ENCODE assay signal across 23 cellular contexts in genomic region chr4:15989431-15989830, GRCh38. TPM values are rescaled to one million over a fixed set of nuclear protein-coding genes. Genes with fewer than 3 reads are reported as not detected.
"Had no signal": no experiment of that assay in that cellular context is flagged by ENCODE, and none has a peak within 500 bp of the region (broad histone marks: within the 10 kb centered on the region; RNA-seq: fewer than 3 reads in every experiment).

No MANE protein-coding gene starts in this region.

- DNase-seq: effector memory CD8-positive, alpha-beta T cell; foreskin keratinocyte; head of caudate nucleus; mammary epithelial cell; naive thymus-derived CD4-positive, alpha-beta T cell; nephron progenitor cell; posterior cingulate gyrus; right cardiac atrium; small intestine; stimulated activated CD4-positive, alpha-beta T cell treated with anti-CD3 and anti-CD28 coated beads, Interleukin-12 subunit alpha, Interleukin-12 subunit beta, amount 100 ng/mL, for 4 hours; stimulated activated naive CD4-positive, alpha-beta T cell treated with Interleukin-2 at 50 U/mL for 16 hours; thyroid gland; uterus had no signal

- H3K9me3 Mint-ChIP-seq: dendritic cell treated with granulocyte-macrophage colony-stimulating factor and Interleukin-4, amounts not matched to agents 40 ng/mL and 50 ng/mL, for 4 days; effector memory CD8-positive, alpha-beta T cell; naive thymus-derived CD4-positive, alpha-beta T cell; nephron progenitor cell; type B pancreatic cell had no signal

- H3K9me3 ChIP-seq: esophagus muscularis mucosa, neutrophil, suprapubic skin, thyroid gland, uterus had no signal

- H3K27me3 Mint-ChIP-seq: dendritic cell treated with granulocyte-macrophage colony-stimulating factor and Interleukin-4, amounts not matched to agents 40 ng/mL and 50 ng/mL, for 4 days; type B pancreatic cell had no signal

- H3K27ac ChIP-seq: epithelial cell of prostate, esophagus muscularis mucosa, foreskin keratinocyte, hepatocyte, neutrophil, suprapubic skin, thyroid gland, uterus had no signal

- H3K4me1 ChIP-seq: esophagus muscularis mucosa, foreskin keratinocyte, suprapubic skin, uterus had no signal

- ATAC-seq: effector memory CD8-positive, alpha-beta T cell; foreskin keratinocyte; naive thymus-derived CD4-positive, alpha-beta T cell had no signal

- H3K4me3 Mint-ChIP-seq: dendritic cell treated with granulocyte-macrophage colony-stimulating factor and Interleukin-4, amounts not matched to agents 40 ng/mL and 50 ng/mL, for 4 days; effector memory CD8-positive, alpha-beta T cell; naive thymus-derived CD4-positive, alpha-beta T cell; nephron progenitor cell; type B pancreatic cell had no signal

- H3K27ac Mint-ChIP-seq: dendritic cell treated with granulocyte-macrophage colony-stimulating factor and Interleukin-4, amounts not matched to agents 40 ng/mL and 50 ng/mL, for 4 days; effector memory CD8-positive, alpha-beta T cell; naive thymus-derived CD4-positive, alpha-beta T cell; nephron progenitor cell; type B pancreatic cell had no signal

- H3K27me3 ChIP-seq: esophagus muscularis mucosa, hepatocyte, neutrophil, suprapubic skin, thyroid gland, uterus had no signal

- H3K36me3 ChIP-seq: neutrophil, suprapubic skin, thyroid gland, uterus had no signal

- H3K4me3 ChIP-seq: esophagus muscularis mucosa, hepatocyte, suprapubic skin, thyroid gland, uterus had no signal

- H3K36me3 Mint-ChIP-seq: naive thymus-derived CD4-positive, alpha-beta T cell; type B pancreatic cell had no signal

RNA-seq across cellular contexts. Expression of gene FGFBP2, which starts 26.5 kb away (rescaled TPM):
- total RNA-seq: foreskin keratinocyte, kidney epithelial cell, mammary epithelial cell had no signal

RNA-seq across cellular contexts. Expression of gene FGFBP1, which starts 50.9 kb away (rescaled TPM):
- total RNA-seq: mononuclear cell; naive thymus-derived CD4-positive, alpha-beta T cell; osteoblast; uterus had no signal
